1 cellular context compared by ENCODE assay signal in the genomic region with DNA sequence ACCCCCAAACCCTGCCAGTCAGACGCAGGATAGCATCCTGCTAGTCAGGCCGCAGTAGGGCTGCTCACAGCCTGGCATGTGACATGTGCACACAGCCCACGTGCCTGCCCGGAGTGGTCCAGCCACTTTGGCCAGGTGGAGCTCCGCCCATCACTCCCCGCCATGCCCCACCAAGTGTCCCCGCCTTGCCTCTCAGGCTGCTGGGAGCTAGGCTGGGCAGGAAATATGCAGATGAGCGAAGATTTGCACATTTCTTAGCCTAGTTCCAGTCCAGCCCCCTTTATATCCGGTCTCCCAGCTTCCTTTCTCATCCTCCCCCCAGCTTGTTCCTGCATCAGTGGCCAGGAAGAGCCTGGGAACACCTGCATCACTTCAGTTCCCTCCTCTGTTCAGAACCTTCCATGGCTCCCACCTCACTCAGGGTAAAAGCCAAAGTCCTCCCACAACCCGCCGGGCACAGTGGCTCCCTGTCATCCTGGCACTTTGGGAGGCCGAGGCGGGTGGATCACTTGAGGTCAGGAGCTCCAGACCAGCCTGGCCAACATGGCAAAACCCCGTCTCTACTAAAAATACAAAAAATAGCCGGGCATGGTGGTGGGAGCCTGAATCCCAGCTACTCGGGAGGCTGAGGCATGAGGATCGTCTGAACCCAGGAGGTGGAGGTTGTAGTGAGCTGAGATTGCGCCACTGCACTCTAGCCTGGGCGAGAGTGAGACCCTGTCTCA.
TF ChIP-seq lines count a peak whose summit lies in the region.

No MANE protein-coding gene starts in this region.

TF ChIP-seq in WTC11, 78 proteins besides CTCF, POLR2A, EP300 and RAD21 (continued from another document):
- TF ChIP-seq, protein P1, sequence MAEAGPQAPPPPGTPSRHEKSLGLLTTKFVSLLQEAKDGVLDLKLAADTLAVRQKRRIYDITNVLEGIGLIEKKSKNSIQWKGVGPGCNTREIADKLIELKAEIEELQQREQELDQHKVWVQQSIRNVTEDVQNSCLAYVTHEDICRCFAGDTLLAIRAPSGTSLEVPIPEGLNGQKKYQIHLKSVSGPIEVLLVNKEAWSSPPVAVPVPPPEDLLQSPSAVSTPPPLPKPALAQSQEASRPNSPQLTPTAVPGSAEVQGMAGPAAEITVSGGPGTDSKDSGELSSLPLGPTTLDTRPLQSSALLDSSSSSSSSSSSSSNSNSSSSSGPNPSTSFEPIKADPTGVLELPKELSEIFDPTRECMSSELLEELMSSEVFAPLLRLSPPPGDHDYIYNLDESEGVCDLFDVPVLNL (CRISPR knock-in tag; IDR thresholded peaks at IDR 0.05; ENCODE audit: borderline replicate concordance, low read depth): no peak
- TF ChIP-seq, protein P2, sequence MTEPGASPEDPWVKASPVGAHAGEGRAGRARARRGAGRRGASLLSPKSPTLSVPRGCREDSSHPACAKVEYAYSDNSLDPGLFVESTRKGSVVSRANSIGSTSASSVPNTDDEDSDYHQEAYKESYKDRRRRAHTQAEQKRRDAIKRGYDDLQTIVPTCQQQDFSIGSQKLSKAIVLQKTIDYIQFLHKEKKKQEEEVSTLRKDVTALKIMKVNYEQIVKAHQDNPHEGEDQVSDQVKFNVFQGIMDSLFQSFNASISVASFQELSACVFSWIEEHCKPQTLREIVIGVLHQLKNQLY (CRISPR knock-in tag; IDR thresholded peaks at IDR 0.05): no peak
- TF ChIP-seq ZNF416 (CRISPR knock-in tag; IDR thresholded peaks at IDR 0.05) (no peak), CDX4 (CRISPR knock-in tag; IDR thresholded peaks at IDR 0.05; ENCODE audit: borderline replicate concordance) (no peak), CREB1 (CRISPR knock-in tag; IDR thresholded peaks at IDR 0.05) (no peak), FOXK1 (CRISPR knock-in tag; IDR thresholded peaks at IDR 0.05) (peak; percentile 57), RELA (CRISPR knock-in tag; IDR thresholded peaks at IDR 0.05; ENCODE audit: borderline replicate concordance) (no peak), STAT6 (CRISPR knock-in tag; conservative IDR thresholded peaks at IDR 0.05; ENCODE audit: low read depth) (no peak), GTF2I (CRISPR knock-in tag; conservative IDR thresholded peaks at IDR 0.05) (0 out of 2 replicates have a peak, but pooled peaks have one; percentile 7), NR2C2 (CRISPR knock-in tag; IDR thresholded peaks at IDR 0.05) (no peak), ETV6 (CRISPR knock-in tag; IDR thresholded peaks at IDR 0.05) (0 out of 2 replicates have a peak, but pooled peaks have one; percentile 31), ZNF138 (CRISPR knock-in tag; conservative IDR thresholded peaks at IDR 0.05) (no peak), TEAD4 (CRISPR knock-in tag; IDR thresholded peaks at IDR 0.05) (no peak), FOXP1 (CRISPR knock-in tag; IDR thresholded peaks at IDR 0.05; ENCODE audit: borderline replicate concordance) (peak; percentile 67; the same call in 1 of the 2 replicates), TP53 (CRISPR knock-in tag; IDR thresholded peaks at IDR 0.05) (no peak), GABPB1 (CRISPR knock-in tag; IDR thresholded peaks at IDR 0.05) (peak; percentile 35)
- TF ChIP-seq, protein P3, sequence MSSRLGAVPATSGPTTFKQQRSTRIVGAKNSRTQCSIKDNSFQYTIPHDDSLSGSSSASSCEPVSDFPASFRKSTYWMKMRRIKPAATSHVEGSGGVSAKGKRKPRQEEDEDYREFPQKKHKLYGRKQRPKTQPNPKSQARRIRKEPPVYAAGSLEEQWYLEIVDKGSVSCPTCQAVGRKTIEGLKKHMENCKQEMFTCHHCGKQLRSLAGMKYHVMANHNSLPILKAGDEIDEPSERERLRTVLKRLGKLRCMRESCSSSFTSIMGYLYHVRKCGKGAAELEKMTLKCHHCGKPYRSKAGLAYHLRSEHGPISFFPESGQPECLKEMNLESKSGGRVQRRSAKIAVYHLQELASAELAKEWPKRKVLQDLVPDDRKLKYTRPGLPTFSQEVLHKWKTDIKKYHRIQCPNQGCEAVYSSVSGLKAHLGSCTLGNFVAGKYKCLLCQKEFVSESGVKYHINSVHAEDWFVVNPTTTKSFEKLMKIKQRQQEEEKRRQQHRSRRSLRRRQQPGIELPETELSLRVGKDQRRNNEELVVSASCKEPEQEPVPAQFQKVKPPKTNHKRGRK (CRISPR knock-in tag; IDR thresholded peaks at IDR 0.05; ENCODE audit: borderline replicate concordance): no peak
